ENCODE assay signal across 8 cellular contexts in genomic region chr15:80695099-80695910, GRCh38. TPM values are rescaled to one million over a fixed set of nuclear protein-coding genes. Genes with fewer than 3 reads are reported as not detected.
DNase-seq lines count a peak whose midpoint lies in the region; ATAC-seq and TF ChIP-seq lines count a peak whose summit lies in the region.

ABHD17C (plus strand) TSS chr15:80695310; CDS start chr15:80695430, 120 bp downstream.

- no peaks in the 10 kb centered on the region for H3K9me2 ChIP-seq in OCI-LY1 (ENCODE audit: low read depth, low read length)

- peak within 1 kb of the TSS; percentile 76 for H3K9ac ChIP-seq in OCI-LY1 (ENCODE audit: low read length)

- no peaks in the 10 kb centered on the region for H3K9me3 Mint-ChIP-seq in activated T-helper 1 cell treated with anti-CD3 and anti-CD28 coated beads, Interleukin-12 subunit alpha, Interleukin-12 subunit beta, Interleukin-2, Interleukin-4 antibody, amounts not matched to agents 30 ng/mL and 10 ng/mL and 1 ng/mL, durations not matched to agents 14 hours and 24 hours and 36 hours
- peaks cover 0 to 1% (median 0%) of the 10 kb centered on the region in 11 donors for H3K9me3 Mint-ChIP-seq in naive thymus-derived CD4-positive, alpha-beta T cell

- H3K4me2 ChIP-seq in OCI-LY1 (ENCODE audit: low read length): peak within 1 kb of the TSS; percentile 79

- H3K36me3 Mint-ChIP-seq in activated T-helper 1 cell treated with anti-CD3 and anti-CD28 coated beads, Interleukin-12 subunit alpha, Interleukin-12 subunit beta, Interleukin-2, Interleukin-4 antibody, amounts not matched to agents 30 ng/mL and 10 ng/mL and 1 ng/mL, durations not matched to agents 14 hours and 24 hours and 36 hours (ENCODE audit: low read depth): no peaks in the 10 kb centered on the region
- H3K36me3 Mint-ChIP-seq in naive thymus-derived CD4-positive, alpha-beta T cell: peaks cover 0 to 5% (median 0%) of the 10 kb centered on the region in 5 donors

- peaks cover 22% of the 10 kb centered on the region for H3K4me1 Mint-ChIP-seq in activated T-helper 1 cell treated with anti-CD3 and anti-CD28 coated beads, Interleukin-12 subunit alpha, Interleukin-12 subunit beta, Interleukin-2, Interleukin-4 antibody, amounts not matched to agents 30 ng/mL and 10 ng/mL and 1 ng/mL, durations not matched to agents 14 hours and 24 hours and 36 hours (ENCODE audit: low read depth)
- peaks cover 11 to 23% (median 18%) of the 10 kb centered on the region in 7 donors for H3K4me1 Mint-ChIP-seq in naive thymus-derived CD4-positive, alpha-beta T cell

- no peaks in the 10 kb centered on the region for H3K36me3 ChIP-seq in OCI-LY1 (ENCODE audit: insufficient read depth, low read length)
- no peaks in the 10 kb centered on the region for H3K36me3 ChIP-seq in naive thymus-derived CD4-positive, alpha-beta T cell (ENCODE audit: control insufficient read depth in 2 of 3, insufficient read depth in 3 of 3, low read length in 3 of 3)
- H3K36me3 ChIP-seq in tibial artery: no peaks in the 10 kb centered on the region

- no peaks in the 10 kb centered on the region for H3K79me2 ChIP-seq in OCI-LY1 (ENCODE audit: insufficient read depth, low read length)

- peak within 1 kb of the TSS; percentile 89 for H3K4me3 Mint-ChIP-seq in activated T-helper 1 cell treated with anti-CD3 and anti-CD28 coated beads, Interleukin-12 subunit alpha, Interleukin-12 subunit beta, Interleukin-2, Interleukin-4 antibody, amounts not matched to agents 30 ng/mL and 10 ng/mL and 1 ng/mL, durations not matched to agents 14 hours and 24 hours and 36 hours
- peak within 1 kb of the TSS; percentile 91 to 98 (median 94) for H3K4me3 Mint-ChIP-seq in naive thymus-derived CD4-positive, alpha-beta T cell

- TF ChIP-seq CTCF in AG04450 (IDR thresholded peaks at IDR 0.05; ENCODE audit: low read depth, low read length): no peak
- no peak for TF ChIP-seq CTCF in OCI-LY1 (IDR thresholded peaks at IDR 0.05; ENCODE audit: low read length)
- TF ChIP-seq CTCF in fibroblast of pulmonary artery (IDR thresholded peaks at IDR 0.05; ENCODE audit: low read length, missing control alignments): no peak
- TF ChIP-seq CTCF in tibial artery (IDR thresholded peaks at IDR 0.05): no peak

- H4K20me1 ChIP-seq in OCI-LY1 (ENCODE audit: insufficient read depth, low read length): no peaks in the 10 kb centered on the region

- peak within 1 kb of the TSS; percentile 91 for H3K4me3 ChIP-seq in AG04450 (ENCODE audit: low read depth, low read length)
- H3K4me3 ChIP-seq in OCI-LY1 (ENCODE audit: low read depth, low read length, poor library complexity, severe bottlenecking): peak within 1 kb of the TSS; percentile 77
- peak within 1 kb of the TSS; percentile 82 for H3K4me3 ChIP-seq in fibroblast of pulmonary artery (replicated peaks; ENCODE audit: low read depth, low read length)
- peak within 1 kb of the TSS; percentile 70 for H3K4me3 ChIP-seq in naive thymus-derived CD4-positive, alpha-beta T cell (ENCODE audit: low read length)
- H3K4me3 ChIP-seq in tibial artery: peak within 1 kb of the TSS; percentile 77 to 87

- peak within 1 kb of the TSS; percentile 22; the same call in 1 of the 2 replicates for H2AFZ ChIP-seq in OCI-LY1 (ENCODE audit: low read length)

- POLR2A ChIA-PET in AG04450 (lab: Yijun Ruan, JAX): interaction anchor here (0.6 to 2.3 kb wide), 10 partner anchors 10 to 214 kb away, joined by 3 to 7 read pairs (median 3); partner anchors contain the start of gene CEMIP
- POLR2A ChIA-PET in naive thymus-derived CD4-positive, alpha-beta T cell (lab: Charles Lee): interaction anchor here (1.6 kb wide), 1 partner anchor 16 kb away, joined by 5 read pairs; no protein-coding TSS in a partner anchor

- H3K4me1 ChIP-seq in OCI-LY1 (ENCODE audit: insufficient read depth, low read length, severe bottlenecking) (peaks cover 18% of the 10 kb centered on the region), tibial artery (peaks cover 0 to 19% (median 16%) of the 10 kb centered on the region in 4 donors)
- peaks cover 8 to 13% of the 10 kb centered on the region in 2 donors for H3K4me1 ChIP-seq in naive thymus-derived CD4-positive, alpha-beta T cell (ENCODE audit: control insufficient read depth in 2 of 2, insufficient read depth in 2 of 2, low read length in 2 of 2)

- no peaks in the 10 kb centered on the region for H3K27me3 ChIP-seq in AG04450 (ENCODE audit: control insufficient read depth, insufficient read depth, low read length)
- H3K27me3 ChIP-seq in OCI-LY1 (ENCODE audit: insufficient read depth, low read length): no peaks in the 10 kb centered on the region
- H3K27me3 ChIP-seq in naive thymus-derived CD4-positive, alpha-beta T cell (ENCODE audit: control insufficient read depth in 2 of 2, insufficient read depth in 2 of 2, low read length in 2 of 2): no peaks in the 10 kb centered on the region
- H3K27me3 ChIP-seq in tibial artery: no peaks in the 10 kb centered on the region

- no peaks in the 10 kb centered on the region for H3F3A ChIP-seq in OCI-LY1 (ENCODE audit: insufficient read depth, low read length)

- H3K27ac ChIP-seq in AG04450 (ENCODE audit: low read depth, low read length): peak within 1 kb of the TSS; percentile 52
- H3K27ac ChIP-seq in OCI-LY1 (ENCODE audit: low read depth, low read length, poor library complexity, severe bottlenecking): no peak within 1 kb of the TSS
- H3K27ac ChIP-seq in naive thymus-derived CD4-positive, alpha-beta T cell (ENCODE audit: low read depth, low read length): peak within 1 kb of the TSS; percentile 33
- peak within 1 kb of the TSS; percentile 89 for H3K27ac ChIP-seq in tibial artery

- CTCF ChIA-PET in AG04450 (lab: Charles Lee): interaction anchor here (0.8 to 1.4 kb wide), 2 partner anchors 81 to 239 kb away, joined by 3 to 5 read pairs; no protein-coding TSS in a partner anchor
- CTCF ChIA-PET in naive thymus-derived CD4-positive, alpha-beta T cell (lab: Charles Lee): no interaction called here

- intact Hi-C loops in activated T-helper 1 cell treated with anti-CD3 and anti-CD28 coated beads, Interleukin-12 subunit alpha, Interleukin-12 subunit beta, Interleukin-2, Interleukin-4 antibody, amounts not matched to agents 30 ng/mL and 10 ng/mL and 1 ng/mL, durations not matched to agents 14 hours and 24 hours and 36 hours (cut with micrococcal nuclease): loop anchor here (10.0 kb wide), 1 partner anchor 289 kb away; the partner anchor contains the start of gene MESD
- intact Hi-C loops in naive thymus-derived CD4-positive, alpha-beta T cell (cut with micrococcal nuclease): loop anchor here in 1 of 2 donors (10.0 kb wide), 1 partner anchor 309 kb away; the partner anchor contains the start of gene TLNRD1
- intact Hi-C loops in tibial artery (cut with DNase I; ENCODE audit: low total_unique reads): loop anchor here (5.0 kb wide), 1 partner anchor 82 kb away; the partner anchor contains the start of gene CEMIP

- no peaks in the 10 kb centered on the region; the same call in 1 of the 2 replicates for H3K9me3 ChIP-seq in AG04450 (ENCODE audit: control insufficient read depth, insufficient read depth, low read length)
- no peaks in the 10 kb centered on the region for H3K9me3 ChIP-seq in OCI-LY1 (ENCODE audit: low read length)
- H3K9me3 ChIP-seq in naive thymus-derived CD4-positive, alpha-beta T cell (ENCODE audit: control insufficient read depth in 2 of 3, low read length in 3 of 3): no peaks in the 10 kb centered on the region
- no peaks in the 10 kb centered on the region for H3K9me3 ChIP-seq in tibial artery

- ATAC-seq in GM18867 (IDR thresholded peaks at IDR 0.05; ENCODE audit: unreplicated experiment) (peak; percentile 79), HG03103 (IDR thresholded peaks at IDR 0.05; ENCODE audit: low read depth, unreplicated experiment) (peak; percentile 55)
- peak; percentile 79 for ATAC-seq in naive thymus-derived CD4-positive, alpha-beta T cell

- H3K27ac Mint-ChIP-seq in activated T-helper 1 cell treated with anti-CD3 and anti-CD28 coated beads, Interleukin-12 subunit alpha, Interleukin-12 subunit beta, Interleukin-2, Interleukin-4 antibody, amounts not matched to agents 30 ng/mL and 10 ng/mL and 1 ng/mL, durations not matched to agents 14 hours and 24 hours and 36 hours: peak within 1 kb of the TSS; percentile 85
- H3K27ac Mint-ChIP-seq in naive thymus-derived CD4-positive, alpha-beta T cell: peak within 1 kb of the TSS; percentile 62 to 84 (median 71)

- DNase-seq in AG04450 (ENCODE audit: low read depth, low spot score): no peak
- peak; percentile 50 for DNase-seq in activated T-helper 1 cell treated with anti-CD3 and anti-CD28 coated beads, Interleukin-12 subunit alpha, Interleukin-12 subunit beta, Interleukin-2, Interleukin-4 antibody, amounts not matched to agents 30 ng/mL and 10 ng/mL and 1 ng/mL, durations not matched to agents 14 hours and 24 hours and 36 hours (ENCODE audit: low spot score)
- DNase-seq in fibroblast of pulmonary artery (ENCODE audit: low read depth): peak; percentile 63
- DNase-seq in naive thymus-derived CD4-positive, alpha-beta T cell: peak in 7 of 9 donors; percentile 20 to 71 (median 29)
- peak; percentile 46 to 75 for DNase-seq in tibial artery

- H3K27me3 Mint-ChIP-seq in activated T-helper 1 cell treated with anti-CD3 and anti-CD28 coated beads, Interleukin-12 subunit alpha, Interleukin-12 subunit beta, Interleukin-2, Interleukin-4 antibody, amounts not matched to agents 30 ng/mL and 10 ng/mL and 1 ng/mL, durations not matched to agents 14 hours and 24 hours and 36 hours (ENCODE audit: insufficient read depth): peaks cover 42% of the 10 kb centered on the region
- peaks cover 0 to 56% (median 0%) of the 10 kb centered on the region in 5 donors for H3K27me3 Mint-ChIP-seq in naive thymus-derived CD4-positive, alpha-beta T cell

RNA-seq across cellular contexts. Expression of gene ABHD17C, which starts in this region (rescaled TPM):
- polyA plus RNA-seq in AG04450 (2011; rRNA removed): 29.0 and 30.8 TPM in 2 replicates
- polyA minus RNA-seq in AG04450 (2011; rRNA and poly(A)+ RNA removed): 36.5 and 38.1 TPM in 2 replicates
- total RNA-seq in activated T-helper 1 cell treated with anti-CD3 and anti-CD28 coated beads, Interleukin-12 subunit alpha, Interleukin-12 subunit beta, Interleukin-2, Interleukin-4 antibody, amounts not matched to agents 30 ng/mL and 10 ng/mL and 1 ng/mL, durations not matched to agents 14 hours and 24 hours and 36 hours: 4.7 and 5.0 TPM in 2 replicates
- 1 to 10 TPM; 1.3 to 2.8 (median 1.9) TPM for total RNA-seq in naive thymus-derived CD4-positive, alpha-beta T cell
- polyA plus RNA-seq in naive thymus-derived CD4-positive, alpha-beta T cell: under 1 TPM; 0.26 to 0.79 TPM

Comparison
In these comparisons a context has a peak if more than half of its experiments do, and no peak if none do; other contexts are left out.
1. RNA of gene ABHD17C (polyA plus RNA-seq): 29.0 to 30.8 TPM in AG04450; 0.26 to 0.79 TPM in naive thymus-derived CD4-positive, alpha-beta T cell; every median in the first group is over 10 times any median in the second.
2. Peak in every context shown above with its lines, with median percentiles within 50 percentile points of each other: H3K4me3 ChIP-seq and ATAC-seq.